In the genomic region with DNA sequence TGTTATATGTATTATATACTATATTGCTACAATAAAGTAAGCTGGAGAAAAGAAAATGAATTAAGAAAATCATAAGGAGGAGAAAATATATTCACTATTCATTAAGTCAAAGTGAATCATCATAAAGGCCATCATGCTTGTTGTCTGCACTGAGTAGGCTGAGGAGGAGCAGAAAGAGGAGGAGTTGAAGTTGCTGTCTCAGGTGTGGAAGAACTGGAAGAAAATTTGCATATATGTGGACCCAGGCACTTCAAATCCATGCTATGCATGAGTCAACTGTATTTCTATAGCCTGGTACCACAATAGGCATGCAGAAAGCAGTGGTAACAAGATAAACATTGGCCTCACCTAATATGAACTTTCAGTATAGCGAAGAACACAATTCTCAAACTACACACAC, we compare ENCODE assay signal across 33 cellular contexts.
"Had no signal": no experiment of that assay in that cellular context is flagged by ENCODE, and none has a peak within 500 bp of the region (broad histone marks: within the 10 kb centered on the region; RNA-seq: fewer than 3 reads in every experiment).

No MANE protein-coding gene starts in this region.

- DNase-seq: activated B cell treated with CpG ODN at 0.5 μM for 24 hours; activated CD4-positive, alpha-beta memory T cell treated with anti-CD3 and anti-CD28 coated beads for 36 hours; activated CD4-positive, alpha-beta T cell treated with anti-CD3 and anti-CD28 coated beads for 4 hours; activated CD4-positive, alpha-beta T cell treated with anti-CD3 and anti-CD28 coated beads, Interleukin-2, amount 10 ng/mL, durations not matched to agents 24 days and 14 days; activated CD4-positive, alpha-beta T cell treated with anti-CD3 and anti-CD28 coated beads, Interleukin-2, amount 50 U/mL, for 1 hour; activated CD4-positive, alpha-beta T cell treated with anti-CD3 and anti-CD28 coated beads, Interleukin-2, amount 50 U/mL, for 4 hours; activated CD4-positive, CD25-positive, alpha-beta regulatory T cell treated with anti-CD3 and anti-CD28 coated beads, Interleukin-2, amount 50 U/mL, for 72 hours; activated CD8-positive, alpha-beta memory T cell treated with anti-CD3 and anti-CD28 coated beads, Interleukin-2, amount 50 U/mL, for 4 hours; activated CD8-positive, alpha-beta T cell treated with anti-CD3 and anti-CD28 coated beads for 36 hours; activated effector memory CD4-positive, alpha-beta T cell treated with anti-CD3 and anti-CD28 coated beads, Interleukin-2, amount 50 U/mL, for 16 hours; activated gamma-delta T cell treated with Interleukin-2 at 50 U/mL for 16 hours; activated naive CD4-positive, alpha-beta T cell; activated naive CD4-positive, alpha-beta T cell treated with anti-CD3 and anti-CD28 coated beads for 36 hours; activated naive CD4-positive, alpha-beta T cell treated with anti-CD3 and anti-CD28 coated beads, Interleukin-2, amount 50 U/mL, for 16 hours; activated naive CD8-positive, alpha-beta T cell treated with anti-CD3 and anti-CD28 coated beads for 36 hours; activated T-cell treated with anti-CD3 and anti-CD28 coated beads for 4 hours; activated T-cell treated with anti-CD3 and anti-CD28 coated beads, Interleukin-2, amount 50 U/mL, for 1 hour; activated T-cell treated with anti-CD3 and anti-CD28 coated beads, Interleukin-2, amount 50 U/mL, for 4 hours; activated T-cell treated with anti-CD3 and anti-CD28 coated beads, Interleukin-2, amount 50 U/mL, for 72 hours; adrenal gland; amniotic stem cell; aorta; body of pancreas; brain microvascular endothelial cell; caudate nucleus; cerebellar nuclear complex; T-helper 1 cell; T-helper 2 cell; T-helper 9 cell had no signal

- H3K4me3 ChIP-seq: adrenal gland, body of pancreas, breast epithelium, cardiac muscle cell had no signal

- H3K27me3 ChIP-seq: adrenal gland, body of pancreas, brain microvascular endothelial cell, breast epithelium, cardiac muscle cell had no signal

- FAIRE-seq: astrocyte, TTC549 had no signal

- H3K36me3 ChIP-seq: adrenal gland, brain microvascular endothelial cell, breast epithelium, cardiac muscle cell had no signal
